2 cellular contexts compared by ENCODE assay signal in the genomic region with DNA sequence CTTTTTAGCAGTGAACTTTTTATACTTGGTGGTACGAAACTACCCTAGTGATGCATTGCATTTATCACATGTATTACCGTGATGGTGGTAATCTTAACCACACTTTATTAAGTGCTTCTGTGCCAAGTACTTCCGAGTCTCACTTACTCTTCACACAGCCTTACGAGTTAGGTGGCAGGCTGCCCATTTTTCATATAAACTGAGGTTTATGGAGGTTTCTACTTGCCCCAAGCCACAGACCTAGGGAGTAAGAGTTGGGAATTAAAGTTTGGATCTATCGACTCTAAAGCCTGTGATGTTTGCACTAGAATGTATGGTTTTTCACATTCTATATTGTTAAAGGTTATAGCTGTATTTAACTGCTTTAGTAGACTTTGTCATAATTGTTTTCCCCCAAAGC.
TF ChIP-seq lines count a peak whose summit lies in the region.

No MANE protein-coding gene starts in this region.

TF ChIP-seq in HepG2, 621 proteins besides CTCF, POLR2A, EP300 and RAD21:
- TF ChIP-seq RBM22 (optimal IDR thresholded peaks at IDR 0.05; ENCODE audit: low read length) = peak; percentile 69
- no peak for TF ChIP-seq ZNF547 (CRISPR knock-in tag; IDR thresholded peaks at IDR 0.05)
- TF ChIP-seq ASH2L (IDR thresholded peaks at IDR 0.05; ENCODE audit: insufficient read length, low read depth, low read length) = no peak

TF ChIP-seq in HEK293, 187 proteins besides CTCF, POLR2A, EP300 and RAD21:
- TF ChIP-seq ZNF169 (tag by site-specific recombination; IDR thresholded peaks at IDR 0.05) (no peak), ZSCAN16 (tag by site-specific recombination; IDR thresholded peaks at IDR 0.05) (no peak)
- TF ChIP-seq, protein P1, sequence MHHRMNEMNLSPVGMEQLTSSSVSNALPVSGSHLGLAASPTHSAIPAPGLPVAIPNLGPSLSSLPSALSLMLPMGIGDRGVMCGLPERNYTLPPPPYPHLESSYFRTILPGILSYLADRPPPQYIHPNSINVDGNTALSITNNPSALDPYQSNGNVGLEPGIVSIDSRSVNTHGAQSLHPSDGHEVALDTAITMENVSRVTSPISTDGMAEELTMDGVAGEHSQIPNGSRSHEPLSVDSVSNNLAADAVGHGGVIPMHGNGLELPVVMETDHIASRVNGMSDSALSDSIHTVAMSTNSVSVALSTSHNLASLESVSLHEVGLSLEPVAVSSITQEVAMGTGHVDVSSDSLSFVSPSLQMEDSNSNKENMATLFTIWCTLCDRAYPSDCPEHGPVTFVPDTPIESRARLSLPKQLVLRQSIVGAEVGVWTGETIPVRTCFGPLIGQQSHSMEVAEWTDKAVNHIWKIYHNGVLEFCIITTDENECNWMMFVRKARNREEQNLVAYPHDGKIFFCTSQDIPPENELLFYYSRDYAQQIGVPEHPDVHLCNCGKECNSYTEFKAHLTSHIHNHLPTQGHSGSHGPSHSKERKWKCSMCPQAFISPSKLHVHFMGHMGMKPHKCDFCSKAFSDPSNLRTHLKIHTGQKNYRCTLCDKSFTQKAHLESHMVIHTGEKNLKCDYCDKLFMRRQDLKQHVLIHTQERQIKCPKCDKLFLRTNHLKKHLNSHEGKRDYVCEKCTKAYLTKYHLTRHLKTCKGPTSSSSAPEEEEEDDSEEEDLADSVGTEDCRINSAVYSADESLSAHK (tag by site-specific recombination; IDR thresholded peaks at IDR 0.05) = peak; percentile 82
